9 cellular contexts compared by ENCODE assay signal in the genomic region with DNA sequence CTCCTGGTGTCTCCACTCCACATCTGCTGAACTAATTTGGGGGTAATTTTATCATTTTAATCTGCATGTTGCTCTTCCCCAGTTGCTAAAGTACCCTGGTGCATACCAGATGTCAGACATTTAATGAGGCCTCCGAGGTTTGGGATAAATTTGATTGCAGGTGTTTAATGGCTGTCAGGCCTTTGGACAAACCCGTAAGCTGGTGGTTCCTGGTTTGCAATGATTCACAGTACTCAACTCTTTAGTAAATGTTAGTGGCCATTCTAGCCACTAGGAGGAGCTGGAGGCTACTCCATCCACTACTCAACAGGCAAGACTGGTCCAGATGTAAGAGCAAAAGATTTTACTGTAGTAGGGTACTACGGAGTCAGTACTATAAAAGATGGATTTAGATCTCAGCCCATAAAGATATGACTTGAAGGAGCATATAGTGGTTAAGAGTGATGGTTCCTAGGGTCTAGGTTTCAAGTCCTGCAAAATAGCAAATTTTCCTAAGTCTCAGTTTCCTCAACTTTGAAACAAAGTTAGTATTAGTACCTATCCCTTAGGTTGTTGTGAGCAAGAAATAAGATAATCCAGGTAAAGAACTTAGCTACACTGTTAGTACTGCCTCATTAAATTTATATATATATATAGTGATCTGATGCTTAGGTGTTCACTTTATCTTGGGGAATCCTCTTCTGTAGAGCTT.
DNase-seq lines count a peak whose midpoint lies in the region; ATAC-seq, FAIRE-seq and TF ChIP-seq lines count a peak whose summit lies in the region.
"Had no signal": no experiment of that assay in that cellular context is flagged by ENCODE, and none has a peak within 500 bp of the region (broad histone marks: within the 10 kb centered on the region; RNA-seq: fewer than 3 reads in every experiment).

No MANE protein-coding gene starts in this region.

- TF ChIP-seq CTCF in NB4 (IDR thresholded peaks at IDR 0.05; ENCODE audit: low read depth, low read length) (peak; percentile 78), brain microvascular endothelial cell (IDR thresholded peaks at IDR 0.05; ENCODE audit: low read depth, low read length, missing control alignments) (peak; percentile 87), keratinocyte (optimal IDR thresholded peaks at IDR 0.05 in 1 of 3, IDR thresholded peaks at IDR 0.05 in 1 of 3, conservative IDR thresholded peaks at IDR 0.05 in 1 of 3; ENCODE audit: extremely low read depth in 1 of 3, insufficient read depth in 2 of 3, low read length in 3 of 3) (peak; percentile 67 to 75 (median 74))

- H3K9me3 ChIP-seq in keratinocyte (ENCODE audit: control insufficient read depth, low read depth, low read length): no peaks in the 10 kb centered on the region

- H4K20me1 ChIP-seq in keratinocyte (ENCODE audit: control insufficient read depth, extremely low read depth, insufficient read depth, low read length): no peaks in the 10 kb centered on the region

- H3K9me3 Mint-ChIP-seq in T-helper 2 cell treated with Interferon-gamma antibody and Interleukin-4, amounts not matched to agents 5 μg/mL and 100 μg/mL, for 36 hours: no peaks in the 10 kb centered on the region
- H3K9me3 Mint-ChIP-seq: stimulated activated naive CD8-positive, alpha-beta T cell treated with anti-CD3 and anti-CD28 coated beads, Interleukin-15, Interleukin-2, amounts not matched to agents 100 ng/mL and 50 ng/mL, for 24 hours had no signal

- H3K4me3 ChIP-seq in NB4 (ENCODE audit: low read depth, low read length) (no peak overlapping the region), brain microvascular endothelial cell (ENCODE audit: low read depth, low read length) (no peak overlapping the region), keratinocyte (ENCODE audit: control insufficient read depth in 2 of 3, extremely low read depth in 1 of 3, insufficient read depth in 2 of 3, low read depth in 1 of 3, low read length in 3 of 3) (no peak overlapping the region)

- no peak overlapping the region for H3K4me3 Mint-ChIP-seq in T-helper 2 cell treated with Interferon-gamma antibody and Interleukin-4, amounts not matched to agents 5 μg/mL and 100 μg/mL, for 36 hours
- H3K4me3 Mint-ChIP-seq: stimulated activated naive CD8-positive, alpha-beta T cell treated with anti-CD3 and anti-CD28 coated beads, Interleukin-15, Interleukin-2, amounts not matched to agents 100 ng/mL and 50 ng/mL, for 24 hours had no signal

- H3K79me2 ChIP-seq in keratinocyte (ENCODE audit: control insufficient read depth, insufficient read depth, low read length): no peaks in the 10 kb centered on the region

- no peaks in the 10 kb centered on the region for H3K36me3 ChIP-seq in brain microvascular endothelial cell (replicated peaks)
- no peaks in the 10 kb centered on the region for H3K36me3 ChIP-seq in keratinocyte (ENCODE audit: control insufficient read depth in 2 of 2, extremely low read depth in 1 of 2, insufficient read depth in 2 of 2, low read length in 2 of 2)

- no peaks in the 10 kb centered on the region for H3K4me1 ChIP-seq in keratinocyte (ENCODE audit: control insufficient read depth, extremely low read depth, insufficient read depth, low read length)

- H3K9me1 ChIP-seq in keratinocyte (ENCODE audit: control insufficient read depth, extremely low read depth, insufficient read depth, low read length): no peaks in the 10 kb centered on the region

- ATAC-seq in HG02678 (IDR thresholded peaks at IDR 0.05; ENCODE audit: unreplicated experiment): peak; percentile 98

- H3K27me3 Mint-ChIP-seq in T-helper 2 cell treated with Interferon-gamma antibody and Interleukin-4, amounts not matched to agents 5 μg/mL and 100 μg/mL, for 36 hours (ENCODE audit: low read depth): peaks cover 7% of the 10 kb centered on the region
- H3K27me3 Mint-ChIP-seq: stimulated activated naive CD8-positive, alpha-beta T cell treated with anti-CD3 and anti-CD28 coated beads, Interleukin-15, Interleukin-2, amounts not matched to agents 100 ng/mL and 50 ng/mL, for 24 hours had no signal

- DNase-seq in ACHN (peak; percentile 67), GM12892 (ENCODE audit: insufficient read length) (peak; percentile 10), NB4 (ENCODE audit: low read depth) (peak; percentile 70), brain microvascular endothelial cell (peak; percentile 77), keratinocyte (ENCODE audit: low read depth, low spot score) (peak; percentile 25)
- peak; percentile 30 for DNase-seq in T-helper 2 cell treated with Interferon-gamma antibody and Interleukin-4, amounts not matched to agents 5 μg/mL and 100 μg/mL, for 36 hours (ENCODE audit: low spot score)
- DNase-seq in stimulated activated CD4-positive, alpha-beta T cell treated with anti-CD3 and anti-CD28 coated beads, Interleukin-4, amount 100 ng/mL, for 48 hours (ENCODE audit: low read depth in 2 of 2): peak; percentile 6 to 19

- H3K27ac Mint-ChIP-seq in T-helper 2 cell treated with Interferon-gamma antibody and Interleukin-4, amounts not matched to agents 5 μg/mL and 100 μg/mL, for 36 hours: no peak overlapping the region
- H3K27ac Mint-ChIP-seq: stimulated activated naive CD8-positive, alpha-beta T cell treated with anti-CD3 and anti-CD28 coated beads, Interleukin-15, Interleukin-2, amounts not matched to agents 100 ng/mL and 50 ng/mL, for 24 hours had no signal

- no peak overlapping the region for H3K4me2 ChIP-seq in keratinocyte (ENCODE audit: control insufficient read depth, extremely low read depth, insufficient read depth, low read depth, low read length)

- H3K27me3 ChIP-seq in brain microvascular endothelial cell (replicated peaks) (no peaks in the 10 kb centered on the region), keratinocyte (ENCODE audit: control insufficient read depth, extremely low read depth, insufficient read depth, low read length) (peaks cover 6% of the 10 kb centered on the region)

- no peak overlapping the region for H3K9ac ChIP-seq in keratinocyte (ENCODE audit: control insufficient read depth, extremely low read depth, insufficient read depth, low read length)

- H3K36me3 Mint-ChIP-seq in T-helper 2 cell treated with Interferon-gamma antibody and Interleukin-4, amounts not matched to agents 5 μg/mL and 100 μg/mL, for 36 hours (ENCODE audit: low read depth): no peaks in the 10 kb centered on the region

- no peak for TF ChIP-seq POLR2A in GM12892 (IDR thresholded peaks at IDR 0.05; ENCODE audit: low read depth, low read length)
- TF ChIP-seq POLR2A in NB4 (IDR thresholded peaks at IDR 0.05; ENCODE audit: extremely low read depth, insufficient read length): no peak

- peaks cover 8% of the 10 kb centered on the region for H3K4me1 Mint-ChIP-seq in T-helper 2 cell treated with Interferon-gamma antibody and Interleukin-4, amounts not matched to agents 5 μg/mL and 100 μg/mL, for 36 hours (ENCODE audit: low read depth)

- H2AFZ ChIP-seq in keratinocyte (ENCODE audit: control insufficient read depth, low read length): no peak overlapping the region

- dilution Hi-C loops in keratinocyte (cut with MboI; ENCODE audit: extremely low pct_ligation_motif_present, low sequenced_read_pairs): no loop called here

- in situ Hi-C loops in ACHN (cut with HindIII; ENCODE audit: low pct_ligation_motif_present, low pct_unique_long_range_greater_than_20kb, low sequenced_read_pairs) (no loop called here), brain microvascular endothelial cell (cut with HindIII; ENCODE audit: low pct_ligation_motif_present, low sequenced_read_pairs) (no loop called here)

- H3K27ac ChIP-seq in brain microvascular endothelial cell: no peak overlapping the region
- no peak overlapping the region for H3K27ac ChIP-seq in keratinocyte (ENCODE audit: control insufficient read depth, insufficient read depth, low read length)

- peak; percentile 62 for FAIRE-seq in GM12892 (lab: Jason Lieb, UNC)
- peak; percentile 71 for FAIRE-seq in keratinocyte (lab: Jason Lieb, UNC)

Comparison
In these comparisons a context has a peak if more than half of its experiments do, and no peak if none do; other contexts are left out.
1. DNase-seq: peak in every context shown above with its lines; median percentile 77 in brain microvascular endothelial cell; 70 in NB4; 67 in ACHN; 30 in T-helper 2 cell treated with Interferon-gamma antibody and Interleukin-4, amounts not matched to agents 5 μg/mL and 100 μg/mL, for 36 hours; 25 in keratinocyte; 12 in stimulated activated CD4-positive, alpha-beta T cell treated with anti-CD3 and anti-CD28 coated beads, Interleukin-4, amount 100 ng/mL, for 48 hours; 10 in GM12892.